ENCODE assay signal across 20 cellular contexts in the genomic region with DNA sequence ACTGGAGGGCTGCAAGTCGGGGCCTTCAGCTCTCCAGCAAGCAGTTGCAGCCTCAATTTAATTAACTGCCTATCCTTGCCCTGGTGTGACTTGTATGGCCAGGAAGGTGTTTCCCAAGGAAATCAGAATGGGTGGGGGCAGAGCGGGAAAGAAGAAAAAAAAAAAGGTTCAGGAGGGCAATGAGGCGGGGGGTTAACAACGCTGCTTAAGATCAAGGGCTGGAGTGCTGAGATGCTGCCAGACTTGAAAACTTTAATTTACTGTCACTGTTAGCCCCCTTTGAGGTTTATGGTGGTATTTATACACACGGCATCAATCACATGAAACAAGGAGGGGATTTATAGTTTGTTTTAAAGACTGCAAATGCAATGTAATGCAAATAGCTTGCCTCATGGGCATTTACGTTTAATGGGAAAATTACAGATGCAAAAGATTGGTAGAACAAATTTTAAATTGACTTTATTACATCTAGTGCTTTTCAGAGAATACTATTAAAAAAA.
"Had no signal": no experiment of that assay in that cellular context is flagged by ENCODE, and none has a peak within 500 bp of the region (broad histone marks: within the 10 kb centered on the region; RNA-seq: fewer than 3 reads in every experiment).

No MANE protein-coding gene starts in this region.

- ATAC-seq: heart right ventricle; left lobe of liver; left ventricle myocardium superior; naive thymus-derived CD8-positive, alpha-beta T cell; psoas muscle; right lobe of liver; stimulated activated memory B cell treated with anti-CD40 and anti-IgM and Interleukin-4, amounts not matched to agents 10 μg/mL and 1 μg/mL and 100 μg/mL, for 72 hours; stimulated activated naive CD8-positive, alpha-beta T cell treated with anti-CD3 and anti-CD28 coated beads, Interleukin-15, Interleukin-2, amounts not matched to agents 100 U/mL and 50 U/mL, for 24 hours; upper lobe of right lung had no signal

- DNase-seq: heart right ventricle; islet precursor cell; left ventricle myocardium superior; naive thymus-derived CD8-positive, alpha-beta T cell; occipital lobe; psoas muscle; right lobe of liver; stimulated activated CD4-positive, alpha-beta T cell treated with anti-CD3 and anti-CD28 coated beads, Interleukin-1b, Interleukin-23, amount 100 ng/mL, for 48 hours; stimulated activated CD4-positive, alpha-beta T cell treated with anti-CD3 and anti-CD28 coated beads, Interleukin-2, amount 100 ng/mL, for 48 hours; stimulated activated CD4-positive, alpha-beta T cell treated with anti-CD3 and anti-CD28 coated beads, Interleukin-4, amount 100 ng/mL, for 4 hours; stimulated activated CD8-positive, alpha-beta memory T cell treated with anti-CD3 and anti-CD28 coated beads, Interleukin-4, amount 100 ng/mL, for 48 hours; stimulated activated naive CD8-positive, alpha-beta T cell treated with anti-CD3 and anti-CD28 coated beads, Interleukin-15, Interleukin-2, amounts not matched to agents 100 U/mL and 50 U/mL, for 24 hours; stomach; testis; thyroid gland; trophoblast cell; upper lobe of right lung had no signal

- H3K36me3 Mint-ChIP-seq: memory B cell; stimulated activated memory B cell treated with anti-CD40 and anti-IgM and Interleukin-4, amounts not matched to agents 10 μg/mL and 1 μg/mL and 100 μg/mL, for 72 hours had no signal

- H3K4me3 Mint-ChIP-seq: memory B cell; naive thymus-derived CD8-positive, alpha-beta T cell; stimulated activated memory B cell treated with anti-CD40 and anti-IgM and Interleukin-4, amounts not matched to agents 10 μg/mL and 1 μg/mL and 100 μg/mL, for 72 hours had no signal

- H3K4me1 Mint-ChIP-seq: memory B cell; naive thymus-derived CD8-positive, alpha-beta T cell; stimulated activated memory B cell treated with anti-CD40 and anti-IgM and Interleukin-4, amounts not matched to agents 10 μg/mL and 1 μg/mL and 100 μg/mL, for 72 hours had no signal

- H3K27me3 Mint-ChIP-seq: memory B cell; stimulated activated memory B cell treated with anti-CD40 and anti-IgM and Interleukin-4, amounts not matched to agents 10 μg/mL and 1 μg/mL and 100 μg/mL, for 72 hours had no signal

- H3K27ac Mint-ChIP-seq: memory B cell; naive thymus-derived CD8-positive, alpha-beta T cell; stimulated activated memory B cell treated with anti-CD40 and anti-IgM and Interleukin-4, amounts not matched to agents 10 μg/mL and 1 μg/mL and 100 μg/mL, for 72 hours had no signal
